Comparison of ENCODE assay signal across 2 cellular contexts in genomic region chr18:75244336-75244735, GRCh38.
TF ChIP-seq lines count a peak whose summit lies in the region.

No MANE protein-coding gene starts in this region.

TF ChIP-seq in GM12878, 131 proteins besides CTCF, POLR2A, EP300 and RAD21:
- no peak for TF ChIP-seq REST (IDR thresholded peaks at IDR 0.05; ENCODE audit: low read depth, low read length)
- TF ChIP-seq IRF4 (IDR thresholded peaks at IDR 0.05; ENCODE audit: low read depth, low read length), result no peak
- no peak for TF ChIP-seq SIX5 (IDR thresholded peaks at IDR 0.05; ENCODE audit: low read depth, low read length, severe bottlenecking)

TF ChIP-seq in liver, 16 proteins besides CTCF, POLR2A, EP300 and RAD21 (continued from another document):
- TF ChIP-seq ZBTB33 (IDR thresholded peaks at IDR 0.05) (no peak), EGR1 (IDR thresholded peaks at IDR 0.05; ENCODE audit: low read depth in 2 of 2) (no peak)
